In the genomic region with DNA sequence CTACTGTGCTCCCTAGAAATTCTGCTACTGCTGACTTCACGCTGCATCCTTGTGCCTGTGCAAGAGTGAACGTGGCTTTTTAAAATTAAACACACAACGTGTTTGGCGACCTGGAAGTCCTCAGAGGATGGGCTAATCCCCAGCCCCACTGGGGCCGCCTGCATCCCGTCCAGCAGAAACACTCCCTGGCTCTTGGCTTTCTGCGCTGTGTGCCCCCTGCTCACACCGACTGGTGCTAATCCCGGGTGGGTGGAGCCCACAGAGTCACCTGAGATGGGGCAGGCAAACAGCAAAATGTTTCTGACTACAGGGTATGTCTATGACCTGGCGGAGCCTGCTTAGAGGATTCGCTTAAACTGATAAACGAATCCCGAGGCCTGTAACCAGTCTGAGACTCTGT, we compare ENCODE assay signal across 1 cellular context.
TF ChIP-seq lines count a peak whose summit lies in the region.

No MANE protein-coding gene starts in this region.

TF ChIP-seq in HepG2, 621 proteins besides CTCF, POLR2A, EP300 and RAD21:
- TF ChIP-seq AGO2 (optimal IDR thresholded peaks at IDR 0.05; ENCODE audit: low read depth, low read length): peak; percentile 52
- TF ChIP-seq RFXAP (CRISPR knock-in tag; IDR thresholded peaks at IDR 0.05; ENCODE audit: borderline replicate concordance): no peak
- peak; percentile 47 for TF ChIP-seq RBM22 (optimal IDR thresholded peaks at IDR 0.05; ENCODE audit: low read length)
TF ChIP-seq in HepG2: peak in this region for 2.
